In the genomic region with DNA sequence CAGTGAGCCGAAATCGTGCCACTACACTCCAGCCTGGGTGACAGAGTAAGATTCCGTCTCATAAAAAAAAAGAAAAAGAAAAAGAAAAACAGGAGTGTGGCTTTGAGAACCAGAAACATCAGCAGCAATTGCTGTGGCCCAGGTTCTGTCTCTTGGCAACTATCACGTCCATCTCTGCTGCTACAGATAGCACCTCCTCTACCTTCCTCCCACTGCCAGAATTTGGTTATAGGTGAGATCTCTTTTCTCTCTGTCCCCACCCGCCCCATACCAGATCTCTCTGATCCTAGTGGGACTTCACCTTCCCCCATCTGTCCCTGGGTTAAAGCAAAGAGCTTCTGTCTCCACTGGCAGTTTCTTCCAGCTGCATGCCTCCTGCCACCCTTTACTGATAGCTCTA, we compare ENCODE assay signal across 19 cellular contexts. TPM values are rescaled to one million over a fixed set of nuclear protein-coding genes. Genes with fewer than 3 reads are reported as not detected.
"Had no signal": no experiment of that assay in that cellular context is flagged by ENCODE, and none has a peak within 500 bp of the region (broad histone marks: within the 10 kb centered on the region; RNA-seq: fewer than 3 reads in every experiment).

No MANE protein-coding gene starts in this region.

- H3K4me3 Mint-ChIP-seq: activated B cell treated with CpG ODN at 0.5 μM for 24 hours; activated naive CD8-positive, alpha-beta T cell treated with anti-CD3 and anti-CD28 coated beads, Interleukin-2, amount 50 U/mL, for 24 hours had no signal

- H3K4me3 ChIP-seq: gastroesophageal sphincter, heart right ventricle, lower lobe of right lung, SK-N-MC, suprapubic skin had no signal

- DNase-seq: activated B cell treated with CpG ODN at 0.5 μM for 24 hours; activated CD4-positive, alpha-beta T cell treated with anti-CD3 and anti-CD28 coated beads for 48 hours; activated CD8-positive, alpha-beta memory T cell treated with anti-CD3 and anti-CD28 coated beads, Interleukin-2, amount 50 U/mL, for 48 hours; activated naive CD4-positive, alpha-beta T cell; activated naive CD8-positive, alpha-beta T cell treated with anti-CD3 and anti-CD28 coated beads, Interleukin-2, amount 50 U/mL, for 24 hours; activated T-cell treated with anti-CD3 and anti-CD28 coated beads, Interleukin-2, amount 50 U/mL, for 72 hours; aorta; erythroblast; heart right ventricle; left cardiac atrium; lower lobe of right lung; retina; stimulated activated CD4-positive, alpha-beta T cell treated with anti-CD3 and anti-CD28 coated beads, Interleukin-2, amount 100 ng/mL, for 48 hours; stimulated activated naive CD4-positive, alpha-beta T cell had no signal

- H3K27ac ChIP-seq: gastroesophageal sphincter, heart right ventricle, lower lobe of right lung, SK-N-MC, suprapubic skin had no signal

- H3K9me3 ChIP-seq: gastroesophageal sphincter, heart right ventricle, lower lobe of right lung, suprapubic skin had no signal

- H3K27me3 ChIP-seq: gastroesophageal sphincter, suprapubic skin had no signal

- ATAC-seq: activated naive CD8-positive, alpha-beta T cell treated with anti-CD3 and anti-CD28 coated beads, Interleukin-2, amount 50 U/mL, for 24 hours; activated T-cell treated with anti-CD3 and anti-CD28 coated beads, Interleukin-2, amount 50 U/mL, for 72 hours; gastroesophageal sphincter; heart right ventricle; left cardiac atrium; lower lobe of right lung had no signal

- H3K27ac Mint-ChIP-seq: activated B cell treated with CpG ODN at 0.5 μM for 24 hours; activated naive CD8-positive, alpha-beta T cell treated with anti-CD3 and anti-CD28 coated beads, Interleukin-2, amount 50 U/mL, for 24 hours; activated T-cell treated with anti-CD3 and anti-CD28 coated beads, Interleukin-2, amount 50 U/mL, for 72 hours had no signal

- H3K9me3 Mint-ChIP-seq: activated B cell treated with CpG ODN at 0.5 μM for 24 hours; activated naive CD8-positive, alpha-beta T cell treated with anti-CD3 and anti-CD28 coated beads, Interleukin-2, amount 50 U/mL, for 24 hours; activated T-cell treated with anti-CD3 and anti-CD28 coated beads, Interleukin-2, amount 50 U/mL, for 72 hours had no signal

RNA-seq across cellular contexts. Expression of a gene that starts 54.8 kb away (rescaled TPM):
- total RNA-seq: dermis microvascular lymphatic vessel endothelial cell; T-helper 1 cell treated with Interleukin-12 subunit alpha and Interleukin-12 subunit beta and Interleukin-4 antibody, amounts not matched to agents 30 ng/mL and 1 ng/mL, for 36 hours had no signal
